In the genomic region with DNA sequence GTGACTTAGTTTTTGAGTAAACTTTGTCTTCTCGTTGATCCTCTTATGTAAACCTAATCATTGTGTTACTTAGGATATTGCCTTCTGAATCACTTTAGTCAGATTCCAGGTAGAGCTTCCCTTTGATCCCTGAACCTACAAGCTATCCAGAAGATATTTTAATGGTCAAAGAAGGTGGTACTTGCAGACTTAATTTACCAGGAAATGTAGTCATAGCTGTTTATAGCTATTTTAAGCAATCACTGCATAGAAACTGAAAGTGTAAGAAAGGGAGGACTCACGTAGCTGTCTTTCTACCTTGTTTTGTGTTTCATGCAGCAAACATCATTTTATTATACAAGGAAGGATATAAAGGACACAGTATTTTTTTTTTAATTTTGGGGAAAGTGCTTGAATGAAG, we compare ENCODE assay signal across 8 cellular contexts.
A peak's percentile ranks its signal among the peaks of the same experiment; 100 is the strongest.
DNase-seq lines count a peak whose midpoint lies in the region; ATAC-seq lines count a peak whose summit lies in the region.

No MANE protein-coding gene starts in this region.

- no peak overlapping the region for H3K27ac ChIP-seq in right cardiac atrium (ENCODE audit: low read length)

- no peaks in the 10 kb centered on the region for H3K27me3 ChIP-seq in right cardiac atrium (ENCODE audit: control insufficient read depth, insufficient read depth)

- peak; percentile 94 for ATAC-seq in GM18499 (IDR thresholded peaks at IDR 0.05; ENCODE audit: insufficient read depth, unreplicated experiment)
- ATAC-seq in GM21723 (IDR thresholded peaks at IDR 0.05; ENCODE audit: unreplicated experiment), result peak; percentile 94
- peak in 1 of 2 donors; percentile 60 for ATAC-seq in right cardiac atrium

- no peaks in the 10 kb centered on the region for H3K4me1 ChIP-seq in right cardiac atrium (ENCODE audit: control insufficient read depth, insufficient read depth, low read length)

- intact Hi-C loops in right cardiac atrium (cut with DNase I), result no loop called here

- peak overlapping the region; percentile 12 for H3K4me3 ChIP-seq in right cardiac atrium (ENCODE audit: low read length)

- no peaks in the 10 kb centered on the region for H3K9me3 ChIP-seq in right cardiac atrium (ENCODE audit: control insufficient read depth, low read length)

- DNase-seq in NOMO-1 treated with DMSO at 0.1 percent for 48 hours (lab: John Stamatoyannopoulos, UW; ENCODE audit: unreplicated experiment) (peak; percentile 29), right cardiac atrium (no peak), iPS-NIHi11 (ENCODE audit: low spot score) (no peak), NCI-H146 treated with DMSO at 0.1 percent for 48 hours (lab: John Stamatoyannopoulos, UW; ENCODE audit: unreplicated experiment) (no peak), islet precursor cell (no peak), globus pallidus (ENCODE audit: low spot score) (no peak)

- 33% methylated on average over 2 of the region's 2 CpGs for WGBS in right cardiac atrium
